In the genomic region with DNA sequence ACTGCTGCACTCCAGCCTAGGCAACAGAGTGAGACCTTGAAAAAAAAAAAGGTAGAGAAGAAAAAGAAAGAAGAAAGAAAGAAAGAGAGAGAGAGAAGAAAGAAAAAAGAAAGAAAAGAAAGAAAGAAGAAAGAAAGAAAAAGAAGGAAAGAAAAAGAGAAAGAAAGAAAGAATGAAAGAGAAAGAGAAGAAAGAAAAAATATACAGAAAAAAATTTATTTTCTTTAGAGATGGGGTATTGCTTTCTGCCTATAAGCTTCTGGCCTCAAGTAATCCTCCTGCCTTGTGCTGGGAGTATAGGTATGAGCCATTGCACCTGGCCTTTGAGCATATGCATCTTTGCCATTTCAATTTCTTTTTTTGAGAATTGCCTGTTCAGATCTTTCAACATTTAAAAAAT, we compare ENCODE assay signal across 8 cellular contexts.
"Had no signal": no experiment of that assay in that cellular context is flagged by ENCODE, and none has a peak within 500 bp of the region (broad histone marks: within the 10 kb centered on the region; RNA-seq: fewer than 3 reads in every experiment).

No MANE protein-coding gene starts in this region.

- H3K9ac ChIP-seq: GM23248 had no signal

- DNase-seq: GM23248, GOT3, H7, KBM-7 had no signal

- H3K4me3 ChIP-seq: GM23248, HAP-1 had no signal

- H3K9me3 ChIP-seq: HAP-1 had no signal

- ATAC-seq: HCT116 had no signal

- H3K4me1 ChIP-seq: HAP-1 had no signal

- FAIRE-seq: HTR-8/SVneo had no signal

- H3K36me3 ChIP-seq: HAP-1 had no signal

- H3K4me3 Mint-ChIP-seq: IgD-negative memory B cell had no signal

- H3K27ac Mint-ChIP-seq: IgD-negative memory B cell had no signal

- H2AFZ ChIP-seq: GM23248 had no signal

- H3K27ac ChIP-seq: GM23248 had no signal
